In the genomic region with DNA sequence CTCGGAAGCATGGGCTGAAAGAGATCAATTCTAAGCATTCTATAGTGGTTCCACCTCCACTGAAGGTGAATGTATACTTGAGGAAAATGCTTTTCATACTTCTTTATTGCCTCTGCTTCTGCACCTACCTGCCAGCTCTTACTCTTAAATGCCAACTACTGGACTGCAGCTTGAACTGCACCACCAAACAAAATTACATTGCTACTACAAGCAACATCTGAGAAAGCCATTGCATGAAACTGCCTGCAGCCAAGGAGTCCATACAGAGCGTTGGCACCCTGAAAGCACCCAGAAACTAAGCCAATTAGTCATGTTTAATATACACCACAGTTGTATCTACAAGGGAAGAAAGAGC, we compare ENCODE assay signal across 13 cellular contexts.
DNase-seq lines count a peak whose midpoint lies in the region; ATAC-seq, FAIRE-seq and TF ChIP-seq lines count a peak whose summit lies in the region.
"Had no signal": no experiment of that assay in that cellular context is flagged by ENCODE, and none has a peak within 500 bp of the region (broad histone marks: within the 10 kb centered on the region; RNA-seq: fewer than 3 reads in every experiment).

No MANE protein-coding gene starts in this region.

- H3K9ac ChIP-seq in MM.1S (ENCODE audit: low read length) = no peak overlapping the region
- H3K9ac ChIP-seq in HepG2 (ENCODE audit: insufficient read depth, low read depth, low read length) = no peak overlapping the region

- H3K9me3 ChIP-seq in MM.1S (replicated peaks; ENCODE audit: insufficient read depth, low read length) (no peaks in the 10 kb centered on the region), WERI-Rb-1 (ENCODE audit: severe bottlenecking) (no peaks in the 10 kb centered on the region), HepG2 (ENCODE audit: low read length) (peaks cover 38% of the 10 kb centered on the region), ascending aorta (no peaks in the 10 kb centered on the region)
- H3K9me3 ChIP-seq: HAP-1 had no signal

- H3K4me3 ChIP-seq in MM.1S (ENCODE audit: low read length) = no peak overlapping the region
- H3K4me3 ChIP-seq in WERI-Rb-1 (ENCODE audit: low read depth, low read length) = no peak overlapping the region
- no peak overlapping the region for H3K4me3 ChIP-seq in HepG2 (replicated peaks in 1 of 3; ENCODE audit: insufficient read depth in 1 of 3, low read depth in 2 of 3, low read length in 3 of 3)
- no peak overlapping the region for H3K4me3 ChIP-seq in ascending aorta
- H3K4me3 ChIP-seq: HAP-1, Peyer's patch had no signal

- no peaks in the 10 kb centered on the region for H3K36me3 ChIP-seq in MM.1S (replicated peaks; ENCODE audit: insufficient read depth, low read length)
- H3K36me3 ChIP-seq in WERI-Rb-1 = no peaks in the 10 kb centered on the region
- no peaks in the 10 kb centered on the region for H3K36me3 ChIP-seq in HepG2 (replicated peaks in 1 of 2; ENCODE audit: control insufficient read depth in 1 of 2, insufficient read depth in 2 of 2, low read length in 2 of 2)
- H3K36me3 ChIP-seq in ascending aorta = no peaks in the 10 kb centered on the region
- H3K36me3 ChIP-seq: HAP-1, Peyer's patch had no signal

- 0% methylated on average over 2 of the region's 2 CpGs for WGBS in HepG2 (ENCODE audit: low lambda C conversion rate)

- DNase-seq in NCI-H1092 treated with DMSO at 0.1 percent for 48 hours (lab: John Stamatoyannopoulos, UW) = peak; percentile 0
- DNase-seq in NCI-H1092 (lab: John Stamatoyannopoulos, UW) = no peak
- peak; percentile 11 for DNase-seq in MM.1S
- DNase-seq in WERI-Rb-1 = no peak
- DNase-seq in HepG2 (ENCODE audit: low spot score) = no peak
- DNase-seq in HPDE6-E6E7 (ENCODE audit: extremely low spot score) = no peak
- DNase-seq in ascending aorta (ENCODE audit: low spot score in 2 of 2) = no peak
- DNase-seq: GF-D8, Peyer's patch had no signal

- CTCF ChIA-PET in HepG2 (lab: Yijun Ruan, JAX; ENCODE audit: low intra/inter-chr PET ratio, low total read pairs) = no interaction called here

- no peaks in the 10 kb centered on the region for H3K27me3 ChIP-seq in MM.1S (replicated peaks; ENCODE audit: insufficient read depth, low read length)
- H3K27me3 ChIP-seq in WERI-Rb-1 (ENCODE audit: insufficient read depth, low read depth, severe bottlenecking) = no peaks in the 10 kb centered on the region
- H3K27me3 ChIP-seq in HepG2 (ENCODE audit: control insufficient read depth in 1 of 2, insufficient read depth in 2 of 2, low read length in 2 of 2) = no peaks in the 10 kb centered on the region
- H3K27me3 ChIP-seq in ascending aorta = no peaks in the 10 kb centered on the region
- H3K27me3 ChIP-seq: Peyer's patch had no signal

- no peak overlapping the region for H3K27ac ChIP-seq in MM.1S (ENCODE audit: low read length)
- H3K27ac ChIP-seq in WERI-Rb-1 = no peak overlapping the region
- no peak overlapping the region for H3K27ac ChIP-seq in HepG2 (ENCODE audit: extremely low read length, insufficient read depth, low read length)
- no peak overlapping the region for H3K27ac ChIP-seq in ascending aorta
- H3K27ac ChIP-seq: HL-60, Peyer's patch had no signal

- no peak for TF ChIP-seq POLR2A in HepG2 (IDR thresholded peaks at IDR 0.05; ENCODE audit: insufficient read depth in 1 of 2, low read depth in 2 of 2, low read length in 2 of 2)

- H2AFZ ChIP-seq in MM.1S (ENCODE audit: low read length) = no peak overlapping the region
- H2AFZ ChIP-seq in HepG2 (ENCODE audit: low read length) = no peak overlapping the region

- H3K9me2 ChIP-seq in MM.1S (replicated peaks; ENCODE audit: insufficient read depth, low read length) = no peaks in the 10 kb centered on the region

- POLR2A ChIA-PET in HepG2 (lab: Yijun Ruan, JAX) = no interaction called here

- no peak for TF ChIP-seq RAD21 in HepG2 (CRISPR knock-in tag; IDR thresholded peaks at IDR 0.05)

- TF ChIP-seq EP300 in HepG2 (IDR thresholded peaks at IDR 0.05; ENCODE audit: low read depth in 2 of 2, low read length in 2 of 2) = no peak
- TF ChIP-seq EP300 in HepG2 (CRISPR knock-in tag; IDR thresholded peaks at IDR 0.05; ENCODE audit: borderline replicate concordance) = no peak

- no peak overlapping the region for H3K4me2 ChIP-seq in MM.1S (ENCODE audit: low read depth, low read length)
- no peak overlapping the region for H3K4me2 ChIP-seq in HepG2 (ENCODE audit: low read depth, low read length)

- no TSS peak for BruUV-seq in HepG2 (replicated peaks; lab: Mats Ljungman, UMichigan)

- in situ Hi-C loops in HepG2 (cut with HindIII; ENCODE audit: extremely low pct_ligation_motif_present, low pct_unique_long_range_greater_than_20kb) = no loop called here

- ATAC-seq in HepG2 (peak; percentile 53), GM18520 (IDR thresholded peaks at IDR 0.05; ENCODE audit: unreplicated experiment) (no peak)

- no peak for FAIRE-seq in HepG2 (lab: Jason Lieb, UNC)
- FAIRE-seq: GM19239 had no signal

- H4K20me1 ChIP-seq in MM.1S (ENCODE audit: insufficient read depth, low read length) (no peaks in the 10 kb centered on the region), HepG2 (ENCODE audit: insufficient read depth, low read length) (no peaks in the 10 kb centered on the region)

- TF ChIP-seq CTCF in MM.1S (IDR thresholded peaks at IDR 0.05; ENCODE audit: low read length) = no peak
- TF ChIP-seq CTCF in WERI-Rb-1 (IDR thresholded peaks at IDR 0.05; ENCODE audit: low read depth, low read length) = peak; percentile 1; the same call in 1 of the 2 replicates
- no peak for TF ChIP-seq CTCF in HepG2 (CRISPR knock-in tag; IDR thresholded peaks at IDR 0.05)
- TF ChIP-seq CTCF in ascending aorta (IDR thresholded peaks at IDR 0.05) = no peak

- intact Hi-C loops in HepG2 (cut with micrococcal nuclease; ENCODE audit: unreplicated experiment) (loop anchor here (1.0 to 2.0 kb wide), 2 partner anchors 346 to 682 kb away; no protein-coding TSS in a partner anchor), ascending aorta (cut with DNase I) (no loop called here)

- H3K79me2 ChIP-seq in MM.1S (ENCODE audit: low read length) (no peaks in the 10 kb centered on the region), HepG2 (ENCODE audit: insufficient read depth, low read length) (no peaks in the 10 kb centered on the region)

- no peaks in the 10 kb centered on the region for H3F3A ChIP-seq in MM.1S (ENCODE audit: insufficient read depth, low read length)

- no peaks in the 10 kb centered on the region for H3K4me1 ChIP-seq in MM.1S (ENCODE audit: low read length)
- no peaks in the 10 kb centered on the region for H3K4me1 ChIP-seq in HepG2 (ENCODE audit: insufficient read depth, low read length)
- H3K4me1 ChIP-seq in ascending aorta = no peaks in the 10 kb centered on the region
- H3K4me1 ChIP-seq: HAP-1, Peyer's patch had no signal

TF ChIP-seq in HepG2, 621 proteins besides CTCF, POLR2A, EP300 and RAD21 (continues in another document):
- TF ChIP-seq ZFAT (CRISPR knock-in tag; conservative IDR thresholded peaks at IDR 0.05) (no peak), ZNF572 (CRISPR knock-in tag; IDR thresholded peaks at IDR 0.05) (no peak), ZBTB38 (CRISPR knock-in tag; IDR thresholded peaks at IDR 0.05) (no peak), RFXAP (CRISPR knock-in tag; IDR thresholded peaks at IDR 0.05; ENCODE audit: borderline replicate concordance) (no peak), SIN3B (IDR thresholded peaks at IDR 0.05; ENCODE audit: low read length) (no peak), BCL6 (CRISPR knock-in tag; IDR thresholded peaks at IDR 0.05) (no peak)
- TF ChIP-seq, protein P1, sequence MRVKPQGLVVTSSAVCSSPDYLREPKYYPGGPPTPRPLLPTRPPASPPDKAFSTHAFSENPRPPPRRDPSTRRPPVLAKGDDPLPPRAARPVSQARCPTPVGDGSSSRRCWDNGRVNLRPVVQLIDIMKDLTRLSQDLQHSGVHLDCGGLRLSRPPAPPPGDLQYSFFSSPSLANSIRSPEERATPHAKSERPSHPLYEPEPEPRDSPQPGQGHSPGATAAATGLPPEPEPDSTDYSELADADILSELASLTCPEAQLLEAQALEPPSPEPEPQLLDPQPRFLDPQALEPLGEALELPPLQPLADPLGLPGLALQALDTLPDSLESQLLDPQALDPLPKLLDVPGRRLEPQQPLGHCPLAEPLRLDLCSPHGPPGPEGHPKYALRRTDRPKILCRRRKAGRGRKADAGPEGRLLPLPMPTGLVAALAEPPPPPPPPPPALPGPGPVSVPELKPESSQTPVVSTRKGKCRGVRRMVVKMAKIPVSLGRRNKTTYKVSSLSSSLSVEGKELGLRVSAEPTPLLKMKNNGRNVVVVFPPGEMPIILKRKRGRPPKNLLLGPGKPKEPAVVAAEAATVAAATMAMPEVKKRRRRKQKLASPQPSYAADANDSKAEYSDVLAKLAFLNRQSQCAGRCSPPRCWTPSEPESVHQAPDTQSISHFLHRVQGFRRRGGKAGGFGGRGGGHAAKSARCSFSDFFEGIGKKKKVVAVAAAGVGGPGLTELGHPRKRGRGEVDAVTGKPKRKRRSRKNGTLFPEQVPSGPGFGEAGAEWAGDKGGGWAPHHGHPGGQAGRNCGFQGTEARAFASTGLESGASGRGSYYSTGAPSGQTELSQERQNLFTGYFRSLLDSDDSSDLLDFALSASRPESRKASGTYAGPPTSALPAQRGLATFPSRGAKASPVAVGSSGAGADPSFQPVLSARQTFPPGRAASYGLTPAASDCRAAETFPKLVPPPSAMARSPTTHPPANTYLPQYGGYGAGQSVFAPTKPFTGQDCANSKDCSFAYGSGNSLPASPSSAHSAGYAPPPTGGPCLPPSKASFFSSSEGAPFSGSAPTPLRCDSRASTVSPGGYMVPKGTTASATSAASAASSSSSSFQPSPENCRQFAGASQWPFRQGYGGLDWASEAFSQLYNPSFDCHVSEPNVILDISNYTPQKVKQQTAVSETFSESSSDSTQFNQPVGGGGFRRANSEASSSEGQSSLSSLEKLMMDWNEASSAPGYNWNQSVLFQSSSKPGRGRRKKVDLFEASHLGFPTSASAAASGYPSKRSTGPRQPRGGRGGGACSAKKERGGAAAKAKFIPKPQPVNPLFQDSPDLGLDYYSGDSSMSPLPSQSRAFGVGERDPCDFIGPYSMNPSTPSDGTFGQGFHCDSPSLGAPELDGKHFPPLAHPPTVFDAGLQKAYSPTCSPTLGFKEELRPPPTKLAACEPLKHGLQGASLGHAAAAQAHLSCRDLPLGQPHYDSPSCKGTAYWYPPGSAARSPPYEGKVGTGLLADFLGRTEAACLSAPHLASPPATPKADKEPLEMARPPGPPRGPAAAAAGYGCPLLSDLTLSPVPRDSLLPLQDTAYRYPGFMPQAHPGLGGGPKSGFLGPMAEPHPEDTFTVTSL (CRISPR knock-in tag; IDR thresholded peaks at IDR 0.05; ENCODE audit: borderline replicate concordance) = no peak
- TF ChIP-seq, protein P2, sequence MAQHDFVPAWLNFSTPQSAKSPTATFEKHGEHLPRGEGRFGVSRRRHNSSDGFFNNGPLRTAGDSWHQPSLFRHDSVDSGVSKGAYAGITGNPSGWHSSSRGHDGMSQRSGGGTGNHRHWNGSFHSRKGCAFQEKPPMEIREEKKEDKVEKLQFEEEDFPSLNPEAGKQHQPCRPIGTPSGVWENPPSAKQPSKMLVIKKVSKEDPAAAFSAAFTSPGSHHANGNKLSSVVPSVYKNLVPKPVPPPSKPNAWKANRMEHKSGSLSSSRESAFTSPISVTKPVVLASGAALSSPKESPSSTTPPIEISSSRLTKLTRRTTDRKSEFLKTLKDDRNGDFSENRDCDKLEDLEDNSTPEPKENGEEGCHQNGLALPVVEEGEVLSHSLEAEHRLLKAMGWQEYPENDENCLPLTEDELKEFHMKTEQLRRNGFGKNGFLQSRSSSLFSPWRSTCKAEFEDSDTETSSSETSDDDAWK (CRISPR knock-in tag; IDR thresholded peaks at IDR 0.05) = no peak

Comparison
In these comparisons a context has a peak if more than half of its experiments do, and no peak if none do; other contexts are left out.
1. DNase-seq: peak in NCI-H1092 treated with DMSO at 0.1 percent for 48 hours (single experiment) and MM.1S (single experiment); none in NCI-H1092 (single experiment), WERI-Rb-1 (single experiment), HepG2 (single experiment), HPDE6-E6E7 (single experiment) and ascending aorta (0 of 2).